In genomic region chr20:6007529-6008103, GRCh38 we compare ENCODE assay signal across 9 cellular contexts. TPM values are rescaled to one million over a fixed set of nuclear protein-coding genes. Genes with fewer than 3 reads are reported as not detected.
DNase-seq lines count a peak whose midpoint lies in the region; ATAC-seq, FAIRE-seq and TF ChIP-seq lines count a peak whose summit lies in the region.
"Had no signal": no experiment of that assay in that cellular context is flagged by ENCODE, and none has a peak within 500 bp of the region (broad histone marks: within the 10 kb centered on the region; RNA-seq: fewer than 3 reads in every experiment).

No MANE protein-coding gene starts in this region.

- peaks cover 32% of the 10 kb centered on the region for H3K79me2 ChIP-seq in GM12878 (ENCODE audit: control insufficient read depth, insufficient read depth, low read length)

- 58% methylated on average over 3 of the region's 3 CpGs for WGBS in GM12878 (ENCODE audit: insufficient coverage, insufficient replicate concordance, low lambda C conversion rate, missing lambda C conversion rate)
- 40% methylated on average over 3 of the region's 3 CpGs for WGBS in urinary bladder

- H3K4me3 Mint-ChIP-seq in activated naive CD4-positive, alpha-beta T cell treated with anti-CD3 and anti-CD28 coated beads, Interleukin-2, amount 50 U/mL, for 24 hours, result peak overlapping the region; percentile 98

- H3K9ac ChIP-seq in GM12878 (ENCODE audit: control insufficient read depth, insufficient read depth, low read length), result peak overlapping the region; percentile 86

- intact Hi-C loops in GM12878 (cut with micrococcal nuclease; ENCODE audit: unreplicated experiment), result no loop called here

- H3K4me1 Mint-ChIP-seq in activated naive CD4-positive, alpha-beta T cell treated with anti-CD3 and anti-CD28 coated beads, Interleukin-2, amount 50 U/mL, for 24 hours, result peaks cover 42% of the 10 kb centered on the region

- H3K4me3 ChIP-seq in GM12878 (peak overlapping the region; percentile 93), urinary bladder (ENCODE audit: low read depth, low read length) (peak overlapping the region; percentile 97)

- H3K36me3 Mint-ChIP-seq in activated naive CD4-positive, alpha-beta T cell treated with anti-CD3 and anti-CD28 coated beads, Interleukin-2, amount 50 U/mL, for 24 hours, result peaks cover 14% of the 10 kb centered on the region

- H3K9me3 ChIP-seq in GM12878 (replicated peaks; ENCODE audit: control insufficient read depth, insufficient read depth, low read length), result no peaks in the 10 kb centered on the region

- no TSS peak for BruUV-seq in GM12878 (replicated peaks; lab: Mats Ljungman, UMichigan)

- SMC1A ChIA-PET in GM12878 (lab: Charles Lee; ENCODE audit: uncharacterized antibody, unreplicated experiment), result interaction anchor here (0.8 to 1.6 kb wide), 9 partner anchors 8 to 219 kb away, joined by 3 to 6 read pairs (median 3); no protein-coding TSS in a partner anchor

- POLR2A ChIA-PET in GM12878 (lab: Charles Lee), result interaction anchor here (0.7 to 1.9 kb wide), 3 partner anchors 11 to 44 kb away, joined by 3 to 6 read pairs (median 3); no protein-coding TSS in a partner anchor

- H3K27ac ChIP-seq in GM12878 (ENCODE audit: control insufficient read depth, insufficient read depth), result no peak overlapping the region
- no peak overlapping the region for H3K27ac ChIP-seq in urinary bladder (ENCODE audit: low read depth)

- H3K4me2 ChIP-seq in GM12878 (ENCODE audit: control insufficient read depth, insufficient read depth), result peak overlapping the region; percentile 98

- H3K4me1 ChIP-seq in GM12878 (ENCODE audit: control insufficient read depth, insufficient read depth, low read length) (peaks cover 2% of the 10 kb centered on the region; the same call in 1 of the 2 replicates), urinary bladder (ENCODE audit: insufficient read depth) (no peaks in the 10 kb centered on the region)

- TF ChIP-seq POLR2A in GM12878 (IDR thresholded peaks at IDR 0.05; ENCODE audit: low read depth, low read length), result no peak

- no peak for ATAC-seq in GM12878

- H4K20me1 ChIP-seq in GM12878 (ENCODE audit: control insufficient read depth, insufficient read depth), result no peaks in the 10 kb centered on the region

- TF ChIP-seq RAD21 in GM12878 (IDR thresholded peaks at IDR 0.05; ENCODE audit: insufficient read depth, low read depth, low read length), result no peak

- no peaks in the 10 kb centered on the region for H3K27me3 ChIP-seq in GM12878 (replicated peaks in 1 of 2; ENCODE audit: control insufficient read depth in 2 of 2, insufficient read depth in 2 of 2, low read length in 1 of 2)

- CTCF ChIA-PET in GM12878 (lab: Yijun Ruan, JAX), result interaction anchor here (0.7 to 2.2 kb wide), 8 partner anchors 8 to 479 kb away, joined by 3 to 11 read pairs (median 3); no protein-coding TSS in a partner anchor

- no peak for FAIRE-seq in GM12878 (lab: Jason Lieb, UNC)

- no peak overlapping the region for H2AFZ ChIP-seq in GM12878 (ENCODE audit: control insufficient read depth, low read depth, low read length)

- no peak for TF ChIP-seq EP300 in GM12878 (IDR thresholded peaks at IDR 0.05; ENCODE audit: borderline replicate concordance in 1 of 2, control insufficient read depth in 1 of 2, low read depth in 2 of 2, low read length in 2 of 2)

- TF ChIP-seq CTCF in GM12878 (IDR thresholded peaks at IDR 0.05 in 2 of 3, conservative IDR thresholded peaks at IDR 0.05 in 1 of 3; ENCODE audit: control insufficient read depth in 2 of 3, extremely low read depth in 1 of 3, insufficient read depth in 1 of 3, low read depth in 3 of 3, low read length in 3 of 3), result no peak

- in situ Hi-C loops in GM12878 (cut with MboI), result no loop called here

- no peak for DNase-seq in activated naive CD4-positive, alpha-beta T cell (lab: John Stamatoyannopoulos, UW)
- DNase-seq in GM12878 (ENCODE audit: low read depth, low spot score), result no peak
- peak; percentile 5 for DNase-seq in medulla oblongata (ENCODE audit: extremely low spot score)
- no peak for DNase-seq in HK-2 (ENCODE audit: unreplicated experiment)
- DNase-seq in H4 (ENCODE audit: low spot score), result no peak
- DNase-seq in NCI-H2196 treated with DMSO at 0.1 percent for 48 hours (lab: John Stamatoyannopoulos, UW; ENCODE audit: unreplicated experiment), result no peak
- DNase-seq: cortex of kidney had no signal

- H3K27me3 Mint-ChIP-seq in activated naive CD4-positive, alpha-beta T cell treated with anti-CD3 and anti-CD28 coated beads, Interleukin-2, amount 50 U/mL, for 24 hours, result no peaks in the 10 kb centered on the region

- no peaks in the 10 kb centered on the region for H3K9me3 Mint-ChIP-seq in activated naive CD4-positive, alpha-beta T cell treated with anti-CD3 and anti-CD28 coated beads, Interleukin-2, amount 50 U/mL, for 24 hours

- H3K36me3 ChIP-seq in GM12878 (ENCODE audit: control insufficient read depth in 2 of 2, insufficient read depth in 2 of 2, low read length in 1 of 2), result peaks cover 0 to 9% of the 10 kb centered on the region in 2 experiments; a peak in 3 of 4 replicates
- H3K36me3 ChIP-seq in urinary bladder (ENCODE audit: insufficient read depth), result no peaks in the 10 kb centered on the region

- RAD21 ChIA-PET in GM12878 (lab: Charles Lee; ENCODE audit: unreplicated experiment), result interaction anchor here (0.6 to 1.2 kb wide), 3 partner anchors 12 to 407 kb away, joined by 3 to 4 read pairs (median 3); no protein-coding TSS in a partner anchor

- peak overlapping the region; percentile 63 for H3K27ac Mint-ChIP-seq in activated naive CD4-positive, alpha-beta T cell treated with anti-CD3 and anti-CD28 coated beads, Interleukin-2, amount 50 U/mL, for 24 hours

RNA-seq across cellular contexts. Expression of gene CRLS1, which starts 1.7 kb away (rescaled TPM):
- 68.8 and 70.0 TPM in 2 replicates for total RNA-seq in GM12878 (2013; cell fraction: nucleolus; rRNA removed)
- 49.4 and 59.5 TPM in 2 replicates for total RNA-seq in GM12878 (2014; rRNA removed)
- total RNA-seq in GM12878 (2014; rRNA removed; fragmentation: Illumina TruSeq; extraction: Trizol), result 40.0 and 41.9 TPM in 2 replicates
- total RNA-seq in GM12878 (2021), result 34.1 and 38.4 TPM in 2 replicates
- polyA plus RNA-seq in GM12878 (2011; ENCODE audit: low read depth), result 46.1 TPM
- 141 and 157 TPM in 2 replicates for polyA plus RNA-seq in GM12878 (2011; rRNA removed)
- polyA plus RNA-seq in GM12878 (2011; cell fraction: cytosol; rRNA removed), result 63.6 and 64.7 TPM in 2 replicates
- 34.7 and 42.5 TPM in 2 replicates for polyA plus RNA-seq in GM12878 (2011; cell fraction: nucleus; rRNA removed)
- polyA plus RNA-seq in GM12878 (2012), result 35.3 and 42.8 TPM in 2 replicates
- 37.8 and 44.1 TPM in 2 replicates for polyA plus RNA-seq in GM12878 (2014; fragmentation: Illumina TruSeq; extraction: Trizol)
- polyA plus RNA-seq in GM12878 (2014; fragmentation: Nextera tagmentation; extraction: Ambion mirVana), result 10 to 100 TPM; 11.3 to 25.2 TPM
- polyA plus RNA-seq in GM12878 (2014; rRNA removed), result 41.6 and 45.0 TPM in 2 replicates
- polyA plus RNA-seq in GM12878 (2016; fragmentation: Nextera tagmentation; extraction: Ambion mirVana), result 10 to 100 TPM; 57.4 to 67.5 TPM
- polyA minus RNA-seq in GM12878 (2011; rRNA and poly(A)+ RNA removed), result 63.1 and 83.2 TPM in 2 replicates
- 11.5 and 12.8 TPM in 2 replicates for polyA minus RNA-seq in GM12878 (2011; cell fraction: cytosol; rRNA and poly(A)+ RNA removed)
- 9.2 and 10.3 TPM in 2 replicates for polyA minus RNA-seq in GM12878 (2011; cell fraction: nucleus; rRNA and poly(A)+ RNA removed)
- total RNA-seq in urinary bladder, result 69.9 TPM
- polyA plus RNA-seq in urinary bladder, result 37.6 TPM
- total RNA-seq in H4 (2014; rRNA removed; shearing (Covaris generic)), result 53.5 and 74.6 TPM in 2 replicates

RNA-seq across cellular contexts. Expression of gene LRRN4, which starts 46.2 kb away (rescaled TPM):
- total RNA-seq in GM12878 (2013; cell fraction: nucleolus; rRNA removed), result not detected in 2 replicates
- total RNA-seq in GM12878 (2014; rRNA removed), result not detected in 2 replicates
- total RNA-seq in GM12878 (2014; rRNA removed; fragmentation: Illumina TruSeq; extraction: Trizol), result not detected in 2 replicates
- not detected in 2 replicates for total RNA-seq in GM12878 (2021)
- not detected for polyA plus RNA-seq in GM12878 (2011; ENCODE audit: low read depth)
- not detected in 2 replicates for polyA plus RNA-seq in GM12878 (2011; rRNA removed)
- 0.01 and 0.02 TPM in 2 replicates for polyA plus RNA-seq in GM12878 (2011; cell fraction: cytosol; rRNA removed)
- polyA plus RNA-seq in GM12878 (2011; cell fraction: nucleus; rRNA removed), result 0.06 TPM in 1 of 2 replicates, not detected in the other
- 0.04 and 0.05 TPM in 2 replicates for polyA plus RNA-seq in GM12878 (2012)
- polyA plus RNA-seq in GM12878 (2014; fragmentation: Illumina TruSeq; extraction: Trizol), result not detected in 2 replicates
- polyA plus RNA-seq in GM12878 (2014; fragmentation: Nextera tagmentation; extraction: Ambion mirVana), result not detected
- 0.03 TPM in 1 of 2 replicates, not detected in the other for polyA plus RNA-seq in GM12878 (2014; rRNA removed)
- under 1 TPM in 1 of 2 experiments, not detected in 1; 0.11 TPM for polyA plus RNA-seq in GM12878 (2016; fragmentation: Nextera tagmentation; extraction: Ambion mirVana)
- polyA minus RNA-seq in GM12878 (2011; rRNA and poly(A)+ RNA removed), result not detected in 2 replicates
- polyA minus RNA-seq in GM12878 (2011; cell fraction: cytosol; rRNA and poly(A)+ RNA removed), result not detected in 2 replicates
- polyA minus RNA-seq in GM12878 (2011; cell fraction: nucleus; rRNA and poly(A)+ RNA removed), result not detected in 2 replicates
- 0.58 TPM for total RNA-seq in urinary bladder
- not detected for polyA plus RNA-seq in urinary bladder
- total RNA-seq in H4 (2014; rRNA removed; shearing (Covaris generic)), result not detected in 2 replicates

RNA-seq across cellular contexts. Expression of gene MCM8, which starts 57.2 kb away (rescaled TPM):
- 30.0 and 30.7 TPM in 2 replicates for total RNA-seq in GM12878 (2013; cell fraction: nucleolus; rRNA removed)
- total RNA-seq in GM12878 (2014; rRNA removed) (17.2 and 21.6 TPM in 2 replicates), GM12878 (2014; rRNA removed; fragmentation: Illumina TruSeq; extraction: Trizol) (26.6 and 28.2 TPM in 2 replicates), GM12878 (2021) (14.2 and 16.8 TPM in 2 replicates), urinary bladder (10.7 TPM)
- 6.5 TPM for polyA plus RNA-seq in GM12878 (2011; ENCODE audit: low read depth)
- polyA plus RNA-seq in GM12878 (2011; rRNA removed) (22.3 and 32.2 TPM in 2 replicates), GM12878 (2014; fragmentation: Illumina TruSeq; extraction: Trizol) (22.1 and 27.5 TPM in 2 replicates), GM12878 (2014; fragmentation: Nextera tagmentation; extraction: Ambion mirVana) (1 to 10 TPM; 3.2 to 5.5 TPM), GM12878 (2014; rRNA removed) (13.8 and 15.3 TPM in 2 replicates), GM12878 (2016; fragmentation: Nextera tagmentation; extraction: Ambion mirVana) (1 to 10 TPM; 4.9 to 5.0 TPM), urinary bladder (5.4 TPM)
- polyA plus RNA-seq in GM12878 (2011; cell fraction: cytosol; rRNA removed), result 9.2 and 9.6 TPM in 2 replicates
- polyA plus RNA-seq in GM12878 (2011; cell fraction: nucleus; rRNA removed), result 14.3 and 17.4 TPM in 2 replicates
- 6.9 and 10.5 TPM in 2 replicates for polyA plus RNA-seq in GM12878 (2012)
- polyA minus RNA-seq in GM12878 (2011; rRNA and poly(A)+ RNA removed), result 14.4 and 18.4 TPM in 2 replicates
- 8.2 and 9.9 TPM in 2 replicates for polyA minus RNA-seq in GM12878 (2011; cell fraction: cytosol; rRNA and poly(A)+ RNA removed)
- 5.4 and 9.6 TPM in 2 replicates for polyA minus RNA-seq in GM12878 (2011; cell fraction: nucleus; rRNA and poly(A)+ RNA removed)
- total RNA-seq in H4 (2014; rRNA removed; shearing (Covaris generic)), result 17.4 and 21.6 TPM in 2 replicates

RNA-seq across cellular contexts. Expression of gene TRMT6, which starts 57.3 kb away (rescaled TPM):
- 6.9 and 8.1 TPM in 2 replicates for total RNA-seq in GM12878 (2013; cell fraction: nucleolus; rRNA removed)
- total RNA-seq in GM12878 (2014; rRNA removed) (22.4 and 23.8 TPM in 2 replicates), GM12878 (2014; rRNA removed; fragmentation: Illumina TruSeq; extraction: Trizol) (24.3 and 25.9 TPM in 2 replicates), GM12878 (2021) (22.2 and 22.3 TPM in 2 replicates), urinary bladder (5.6 TPM)
- 11.5 TPM for polyA plus RNA-seq in GM12878 (2011; ENCODE audit: low read depth)
- polyA plus RNA-seq in GM12878 (2011; rRNA removed) (18.8 and 24.6 TPM in 2 replicates), GM12878 (2014; fragmentation: Illumina TruSeq; extraction: Trizol) (35.5 and 38.6 TPM in 2 replicates), GM12878 (2014; fragmentation: Nextera tagmentation; extraction: Ambion mirVana) (10 to 100 TPM; 18.2 to 21.1 TPM), GM12878 (2014; rRNA removed) (19.6 and 24.1 TPM in 2 replicates), GM12878 (2016; fragmentation: Nextera tagmentation; extraction: Ambion mirVana) (10 to 100 TPM; 22.8 to 25.3 TPM), urinary bladder (9.3 TPM)
- polyA plus RNA-seq in GM12878 (2011; cell fraction: cytosol; rRNA removed), result 7.4 and 9.7 TPM in 2 replicates
- 11.3 and 13.6 TPM in 2 replicates for polyA plus RNA-seq in GM12878 (2011; cell fraction: nucleus; rRNA removed)
- polyA plus RNA-seq in GM12878 (2012), result 11.3 and 16.0 TPM in 2 replicates
- 6.2 and 10.8 TPM in 2 replicates for polyA minus RNA-seq in GM12878 (2011; rRNA and poly(A)+ RNA removed)
- 5.1 TPM in 2 replicates for polyA minus RNA-seq in GM12878 (2011; cell fraction: cytosol; rRNA and poly(A)+ RNA removed)
- polyA minus RNA-seq in GM12878 (2011; cell fraction: nucleus; rRNA and poly(A)+ RNA removed), result 4.2 and 6.4 TPM in 2 replicates
- total RNA-seq in H4 (2014; rRNA removed; shearing (Covaris generic)), result 8.7 and 17.3 TPM in 2 replicates
